8 cellular contexts compared by ENCODE assay signal in genomic region chrX:108439961-108440696, GRCh38. TPM values are rescaled to one million over a fixed set of nuclear protein-coding genes. Genes with fewer than 3 reads are reported as not detected.
DNase-seq lines count a peak whose midpoint lies in the region; ATAC-seq and TF ChIP-seq lines count a peak whose summit lies in the region.

No MANE protein-coding gene starts in this region.

- ATAC-seq in GM23338: peak; percentile 46
- no peak for ATAC-seq in T-cell (replicated peaks in 1 of 4)
- ATAC-seq in sciatic nerve: peak; percentile 66
- no peak for ATAC-seq in HG02981 (IDR thresholded peaks at IDR 0.05; ENCODE audit: unreplicated experiment)

- H3K4me1 Mint-ChIP-seq in GM23338: peaks cover 31% of the 10 kb centered on the region
- H3K4me1 Mint-ChIP-seq in T-cell: peaks cover 10 to 13% (median 10%) of the 10 kb centered on the region in 3 donors

- peaks cover 13% of the 10 kb centered on the region for H3K36me3 Mint-ChIP-seq in GM23338 (ENCODE audit: low read depth)
- no peaks in the 10 kb centered on the region for H3K36me3 Mint-ChIP-seq in T-cell

- peak; percentile 34 for DNase-seq in GM23338 (ENCODE audit: low spot score)
- DNase-seq in T-cell: no peak
- peak; percentile 41 to 67 for DNase-seq in cardiac muscle cell (ENCODE audit: low read depth in 1 of 2, low spot score in 1 of 2)
- DNase-seq in sciatic nerve (ENCODE audit: low spot score): peak; percentile 54
- DNase-seq in mesenteric fat pad (ENCODE audit: low spot score): no peak
- no peak for DNase-seq in 8988T
- DNase-seq in activated CD8-positive, alpha-beta memory T cell treated with anti-CD3 and anti-CD28 coated beads, Interleukin-2, amount 50 U/mL, for 4 hours: no peak

- H3K27ac ChIP-seq in GM23338 (ENCODE audit: low read depth) (peak overlapping the region; percentile 40; the same call in 1 of the 2 replicates), cardiac muscle cell (peak overlapping the region; percentile 93)

- peak overlapping the region; percentile 92 for H3K4me3 Mint-ChIP-seq in GM23338
- H3K4me3 Mint-ChIP-seq in T-cell: peak overlapping the region; percentile 25 to 56 (median 41)

- TF ChIP-seq CTCF in GM23338 (conservative IDR thresholded peaks at IDR 0.05; ENCODE audit: low read depth in 2 of 2) (no peak), cardiac muscle cell (IDR thresholded peaks at IDR 0.05; ENCODE audit: low read depth, low read length) (no peak)

- intact Hi-C loops in sciatic nerve (cut with DNase I): no loop called here

- peaks cover 41% of the 10 kb centered on the region for H3K79me2 ChIP-seq in GM23338 (replicated peaks; ENCODE audit: insufficient read depth)

- H3F3A ChIP-seq in GM23338 (replicated peaks; ENCODE audit: low read depth): no peaks in the 10 kb centered on the region

- H3K4me1 ChIP-seq in GM23338 (ENCODE audit: insufficient read depth) (peaks cover 9% of the 10 kb centered on the region), cardiac muscle cell (ENCODE audit: low read depth) (peaks cover 27% of the 10 kb centered on the region)

- H3K27ac Mint-ChIP-seq in GM23338 (peak overlapping the region; percentile 86), T-cell (no peak overlapping the region)

- no peaks in the 10 kb centered on the region for H3K36me3 ChIP-seq in GM23338 (ENCODE audit: insufficient read depth)
- no peaks in the 10 kb centered on the region for H3K36me3 ChIP-seq in cardiac muscle cell

- CTCF ChIA-PET in T-cell (lab: Charles Lee): no interaction called here

- H3K27me3 ChIP-seq in GM23338 (ENCODE audit: insufficient read depth): peaks cover 13% of the 10 kb centered on the region
- H3K27me3 ChIP-seq in cardiac muscle cell: no peaks in the 10 kb centered on the region

- 0 out of 2 replicates have a peak overlapping the region, but pooled peaks have one; percentile 38 for H2AFZ ChIP-seq in GM23338

- H3K9me3 Mint-ChIP-seq in GM23338 (peaks cover 12% of the 10 kb centered on the region; the same call in 2 of the 3 replicates), T-cell (no peaks in the 10 kb centered on the region)

- peak overlapping the region; percentile 86 for H3K4me2 ChIP-seq in GM23338

- no peaks in the 10 kb centered on the region for H3K27me3 Mint-ChIP-seq in GM23338 (ENCODE audit: insufficient read depth, low read depth, poor library complexity)
- peaks cover 20 to 64% of the 10 kb centered on the region in 2 donors for H3K27me3 Mint-ChIP-seq in T-cell

- peak overlapping the region; percentile 78 for H3K4me3 ChIP-seq in GM23338
- peak overlapping the region; percentile 90 for H3K4me3 ChIP-seq in cardiac muscle cell

- no peaks in the 10 kb centered on the region for H3K9me3 ChIP-seq in cardiac muscle cell (ENCODE audit: low read depth)

- POLR2A ChIA-PET in T-cell (lab: Charles Lee): no interaction called here

- no peaks in the 10 kb centered on the region for H3K9me2 ChIP-seq in GM23338 (ENCODE audit: insufficient read depth)

- H4K20me1 ChIP-seq in GM23338 (replicated peaks; ENCODE audit: insufficient read depth): no peaks in the 10 kb centered on the region

TF ChIP-seq in GM23338, 12 proteins besides CTCF, POLR2A, EP300 and RAD21:
- TF ChIP-seq, protein P1, sequence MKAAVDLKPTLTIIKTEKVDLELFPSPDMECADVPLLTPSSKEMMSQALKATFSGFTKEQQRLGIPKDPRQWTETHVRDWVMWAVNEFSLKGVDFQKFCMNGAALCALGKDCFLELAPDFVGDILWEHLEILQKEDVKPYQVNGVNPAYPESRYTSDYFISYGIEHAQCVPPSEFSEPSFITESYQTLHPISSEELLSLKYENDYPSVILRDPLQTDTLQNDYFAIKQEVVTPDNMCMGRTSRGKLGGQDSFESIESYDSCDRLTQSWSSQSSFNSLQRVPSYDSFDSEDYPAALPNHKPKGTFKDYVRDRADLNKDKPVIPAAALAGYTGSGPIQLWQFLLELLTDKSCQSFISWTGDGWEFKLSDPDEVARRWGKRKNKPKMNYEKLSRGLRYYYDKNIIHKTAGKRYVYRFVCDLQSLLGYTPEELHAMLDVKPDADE (IDR thresholded peaks at IDR 0.05): no peak
- TF ChIP-seq, protein P2, sequence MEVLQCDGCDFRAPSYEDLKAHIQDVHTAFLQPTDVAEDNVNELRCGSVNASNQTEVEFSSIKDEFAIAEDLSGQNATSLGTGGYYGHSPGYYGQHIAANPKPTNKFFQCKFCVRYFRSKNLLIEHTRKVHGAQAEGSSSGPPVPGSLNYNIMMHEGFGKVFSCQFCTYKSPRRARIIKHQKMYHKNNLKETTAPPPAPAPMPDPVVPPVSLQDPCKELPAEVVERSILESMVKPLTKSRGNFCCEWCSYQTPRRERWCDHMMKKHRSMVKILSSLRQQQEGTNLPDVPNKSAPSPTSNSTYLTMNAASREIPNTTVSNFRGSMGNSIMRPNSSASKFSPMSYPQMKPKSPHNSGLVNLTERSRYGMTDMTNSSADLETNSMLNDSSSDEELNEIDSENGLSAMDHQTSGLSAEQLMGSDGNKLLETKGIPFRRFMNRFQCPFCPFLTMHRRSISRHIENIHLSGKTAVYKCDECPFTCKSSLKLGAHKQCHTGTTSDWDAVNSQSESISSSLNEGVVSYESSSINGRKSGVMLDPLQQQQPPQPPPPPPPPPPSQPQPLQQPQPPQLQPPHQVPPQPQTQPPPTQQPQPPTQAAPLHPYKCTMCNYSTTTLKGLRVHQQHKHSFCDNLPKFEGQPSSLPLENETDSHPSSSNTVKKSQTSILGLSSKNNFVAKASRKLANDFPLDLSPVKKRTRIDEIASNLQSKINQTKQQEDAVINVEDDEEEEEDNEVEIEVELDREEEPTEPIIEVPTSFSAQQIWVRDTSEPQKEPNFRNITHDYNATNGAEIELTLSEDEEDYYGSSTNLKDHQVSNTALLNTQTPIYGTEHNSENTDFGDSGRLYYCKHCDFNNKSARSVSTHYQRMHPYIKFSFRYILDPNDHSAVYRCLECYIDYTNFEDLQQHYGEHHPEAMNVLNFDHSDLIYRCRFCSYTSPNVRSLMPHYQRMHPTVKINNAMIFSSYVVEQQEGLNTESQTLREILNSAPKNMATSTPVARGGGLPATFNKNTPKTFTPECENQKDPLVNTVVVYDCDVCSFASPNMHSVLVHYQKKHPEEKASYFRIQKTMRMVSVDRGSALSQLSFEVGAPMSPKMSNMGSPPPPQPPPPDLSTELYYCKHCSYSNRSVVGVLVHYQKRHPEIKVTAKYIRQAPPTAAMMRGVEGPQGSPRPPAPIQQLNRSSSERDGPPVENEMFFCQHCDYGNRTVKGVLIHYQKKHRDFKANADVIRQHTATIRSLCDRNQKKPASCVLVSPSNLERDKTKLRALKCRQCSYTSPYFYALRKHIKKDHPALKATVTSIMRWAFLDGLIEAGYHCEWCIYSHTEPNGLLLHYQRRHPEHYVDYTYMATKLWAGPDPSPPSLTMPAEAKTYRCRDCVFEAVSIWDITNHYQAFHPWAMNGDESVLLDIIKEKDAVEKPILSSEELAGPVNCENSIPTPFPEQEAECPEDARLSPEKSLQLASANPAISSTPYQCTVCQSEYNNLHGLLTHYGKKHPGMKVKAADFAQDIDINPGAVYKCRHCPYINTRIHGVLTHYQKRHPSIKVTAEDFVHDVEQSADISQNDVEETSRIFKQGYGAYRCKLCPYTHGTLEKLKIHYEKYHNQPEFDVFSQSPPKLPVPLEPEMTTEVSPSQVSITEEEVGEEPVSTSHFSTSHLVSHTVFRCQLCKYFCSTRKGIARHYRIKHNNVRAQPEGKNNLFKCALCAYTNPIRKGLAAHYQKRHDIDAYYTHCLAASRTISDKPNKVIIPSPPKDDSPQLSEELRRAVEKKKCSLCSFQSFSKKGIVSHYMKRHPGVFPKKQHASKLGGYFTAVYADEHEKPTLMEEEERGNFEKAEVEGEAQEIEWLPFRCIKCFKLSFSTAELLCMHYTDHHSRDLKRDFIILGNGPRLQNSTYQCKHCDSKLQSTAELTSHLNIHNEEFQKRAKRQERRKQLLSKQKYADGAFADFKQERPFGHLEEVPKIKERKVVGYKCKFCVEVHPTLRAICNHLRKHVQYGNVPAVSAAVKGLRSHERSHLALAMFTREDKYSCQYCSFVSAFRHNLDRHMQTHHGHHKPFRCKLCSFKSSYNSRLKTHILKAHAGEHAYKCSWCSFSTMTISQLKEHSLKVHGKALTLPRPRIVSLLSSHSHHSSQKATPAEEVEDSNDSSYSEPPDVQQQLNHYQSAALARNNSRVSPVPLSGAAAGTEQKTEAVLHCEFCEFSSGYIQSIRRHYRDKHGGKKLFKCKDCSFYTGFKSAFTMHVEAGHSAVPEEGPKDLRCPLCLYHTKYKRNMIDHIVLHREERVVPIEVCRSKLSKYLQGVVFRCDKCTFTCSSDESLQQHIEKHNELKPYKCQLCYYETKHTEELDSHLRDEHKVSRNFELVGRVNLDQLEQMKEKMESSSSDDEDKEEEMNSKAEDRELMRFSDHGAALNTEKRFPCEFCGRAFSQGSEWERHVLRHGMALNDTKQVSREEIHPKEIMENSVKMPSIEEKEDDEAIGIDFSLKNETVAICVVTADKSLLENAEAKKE (CRISPR knock-in tag; IDR thresholded peaks at IDR 0.05): no peak

RNA-seq across cellular contexts. Expression of gene COL4A5, which starts 0.5 kb away (rescaled TPM):
- 25.7 and 48.1 TPM in 2 replicates for total RNA-seq in GM23338 (2014; rRNA removed; shearing (Covaris generic))
- 13.2 and 15.5 TPM in 2 replicates for polyA plus RNA-seq in GM23338 (2016; fragmentation: Nextera tagmentation; extraction: Ambion mirVana)
- under 1 TPM in 4 of 5 donors, not detected in 1; 0.22 to 0.59 (median 0.36) TPM for total RNA-seq in T-cell
- 228 and 299 TPM in 2 replicates for total RNA-seq in cardiac muscle cell
- polyA plus RNA-seq in cardiac muscle cell: 98.0 and 106 TPM in 2 replicates
- total RNA-seq in sciatic nerve: 21.8 TPM
- 1.7 TPM for total RNA-seq in mesenteric fat pad

RNA-seq across cellular contexts. Expression of gene COL4A6, which starts 1.9 kb away (rescaled TPM):
- total RNA-seq in GM23338 (2014; rRNA removed; shearing (Covaris generic)): 11.1 and 15.2 TPM in 2 replicates
- 2.8 and 4.1 TPM in 2 replicates for polyA plus RNA-seq in GM23338 (2016; fragmentation: Nextera tagmentation; extraction: Ambion mirVana)
- total RNA-seq in T-cell: under 1 TPM in 3 of 5 donors, not detected in 2; 0.03 to 0.22 (median 0.20) TPM
- total RNA-seq in cardiac muscle cell: 72.1 and 95.2 TPM in 2 replicates
- 40.1 and 53.0 TPM in 2 replicates for polyA plus RNA-seq in cardiac muscle cell
- 1.2 TPM for total RNA-seq in sciatic nerve
- 0.16 TPM for total RNA-seq in mesenteric fat pad

Comparison
In these comparisons a context has a peak if more than half of its experiments do, and no peak if none do; other contexts are left out.
1. ATAC-seq: peak in GM23338 (single experiment) and sciatic nerve (single experiment); none in T-cell (0 of 4) and HG02981 (single experiment).
2. DNase-seq: peak in GM23338 (single experiment), cardiac muscle cell (2 of 2) and sciatic nerve (single experiment); none in T-cell (0 of 34), mesenteric fat pad (single experiment), 8988T (single experiment) and activated CD8-positive, alpha-beta memory T cell treated with anti-CD3 and anti-CD28 coated beads, Interleukin-2, amount 50 U/mL, for 4 hours (single experiment).